16 cellular contexts compared by ENCODE assay signal in the genomic region with DNA sequence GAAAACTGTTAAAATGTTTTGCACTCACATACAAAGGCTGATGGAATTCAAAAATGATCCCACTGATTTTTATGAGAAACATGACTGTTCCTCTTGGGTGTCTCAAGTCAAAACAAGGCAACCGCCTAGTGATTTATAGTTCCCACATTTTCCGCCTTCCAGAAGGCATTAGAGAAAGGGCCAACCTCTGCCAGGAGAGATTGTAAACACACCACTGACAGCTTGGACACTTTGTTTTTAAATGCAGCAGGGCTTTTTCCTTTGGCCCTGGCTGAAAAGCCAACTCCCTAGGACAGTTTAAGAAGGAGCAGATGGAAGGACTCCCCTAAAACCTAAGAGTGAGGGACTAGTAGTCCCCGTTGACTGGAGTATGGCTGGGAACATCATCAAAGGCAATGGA. TPM values are rescaled to one million over a fixed set of nuclear protein-coding genes. Genes with fewer than 3 reads are reported as not detected.
DNase-seq lines count a peak whose midpoint lies in the region; ATAC-seq and TF ChIP-seq lines count a peak whose summit lies in the region.
"Had no signal": no experiment of that assay in that cellular context is flagged by ENCODE, and none has a peak within 500 bp of the region (broad histone marks: within the 10 kb centered on the region; RNA-seq: fewer than 3 reads in every experiment).

No MANE protein-coding gene starts in this region.

- no peak overlapping the region for H3K4me3 ChIP-seq in upper lobe of right lung

- peak overlapping the region in 1 of 3 experiments; percentile 7 for H3K4me3 Mint-ChIP-seq in nephron
- H3K4me3 Mint-ChIP-seq in WTC11 = no peak overlapping the region
- H3K4me3 Mint-ChIP-seq: CD14-positive monocyte, T-helper 17 cell had no signal

- H3K9me3 Mint-ChIP-seq in nephron (no peaks in the 10 kb centered on the region), WTC11 (no peaks in the 10 kb centered on the region)
- H3K9me3 Mint-ChIP-seq: activated naive CD4-positive, alpha-beta T cell treated with anti-CD3 and anti-CD28 coated beads, Interleukin-2, amount 50 U/mL, for 72 hours; CD14-positive monocyte had no signal

- POLR2A ChIA-PET in WTC11 (lab: Charles Lee) = no interaction called here

- H3K36me3 ChIP-seq in upper lobe of right lung = peaks cover 47% of the 10 kb centered on the region

- H3K4me1 ChIP-seq in upper lobe of right lung = peaks cover 23% of the 10 kb centered on the region

- peak overlapping the region; percentile 67 for H3K27ac ChIP-seq in upper lobe of right lung

- DNase-seq in M059J (ENCODE audit: low read depth) (peak; percentile 72), Right ventricle myocardium superior (no peak), upper lobe of right lung (no peak), medulla oblongata (ENCODE audit: extremely low spot score) (no peak), WTC11 (ENCODE audit: low spot score) (no peak)
- no peak for DNase-seq in activated naive CD4-positive, alpha-beta T cell treated with anti-CD3 and anti-CD28 coated beads, Interleukin-2, amount 50 U/mL, for 16 hours
- DNase-seq: activated T-cell treated with anti-CD3 and anti-CD28 coated beads for 4 hours, cerebellar nuclear complex, SHP77, T-helper 17 cell had no signal

- H3K36me3 Mint-ChIP-seq in nephron (ENCODE audit: low read depth) (peaks cover 68% of the 10 kb centered on the region), WTC11 (peaks cover 6% of the 10 kb centered on the region; the same call in 1 of the 2 replicates)

- H3K4me1 Mint-ChIP-seq in nephron = peaks cover 60% of the 10 kb centered on the region
- peaks cover 6% of the 10 kb centered on the region; the same call in 1 of the 2 replicates for H3K4me1 Mint-ChIP-seq in WTC11

- H3K27ac Mint-ChIP-seq in nephron (peak overlapping the region; percentile 72 to 98 (median 91)), WTC11 (no peak overlapping the region)
- H3K27ac Mint-ChIP-seq: activated naive CD4-positive, alpha-beta T cell treated with anti-CD3 and anti-CD28 coated beads, Interleukin-2, amount 50 U/mL, for 72 hours; T-helper 17 cell had no signal

- no peak for TF ChIP-seq CTCF in nephron (IDR thresholded peaks at IDR 0.05; ENCODE audit: unreplicated experiment in 3 of 3)
- TF ChIP-seq CTCF in upper lobe of right lung (IDR thresholded peaks at IDR 0.05) = no peak
- TF ChIP-seq CTCF in WTC11 (IDR thresholded peaks at IDR 0.05) = no peak

- CTCF ChIA-PET in WTC11 (lab: Charles Lee) = interaction anchor here (1.0 kb wide), 1 partner anchor 157 kb away, joined by 4 read pairs; no protein-coding TSS in a partner anchor

- H3K27me3 ChIP-seq in upper lobe of right lung = no peaks in the 10 kb centered on the region

- peak; percentile 68 for ATAC-seq in Right ventricle myocardium superior (ENCODE audit: poor library complexity)
- peak; percentile 24 for ATAC-seq in upper lobe of right lung
- no peak for ATAC-seq in GM21526 (IDR thresholded peaks at IDR 0.05; ENCODE audit: low FRiP score, unreplicated experiment)
- no peak for ATAC-seq in WTC11
- ATAC-seq: activated naive CD4-positive, alpha-beta T cell treated with anti-CD3 and anti-CD28 coated beads, Interleukin-2, amount 50 U/mL, for 72 hours; T-helper 17 cell had no signal

- intact Hi-C loops in Right ventricle myocardium superior (cut with DNase I) = no loop called here
- intact Hi-C loops in upper lobe of right lung (cut with DNase I) = no loop called here

- no peaks in the 10 kb centered on the region for H3K9me3 ChIP-seq in upper lobe of right lung

- H3K27me3 Mint-ChIP-seq in nephron (ENCODE audit: low read depth) = no peaks in the 10 kb centered on the region
- no peaks in the 10 kb centered on the region for H3K27me3 Mint-ChIP-seq in WTC11 (ENCODE audit: low read depth)
- H3K27me3 Mint-ChIP-seq: T-helper 17 cell had no signal

TF ChIP-seq in WTC11, 78 proteins besides CTCF, POLR2A, EP300 and RAD21:
- TF ChIP-seq, protein P1, sequence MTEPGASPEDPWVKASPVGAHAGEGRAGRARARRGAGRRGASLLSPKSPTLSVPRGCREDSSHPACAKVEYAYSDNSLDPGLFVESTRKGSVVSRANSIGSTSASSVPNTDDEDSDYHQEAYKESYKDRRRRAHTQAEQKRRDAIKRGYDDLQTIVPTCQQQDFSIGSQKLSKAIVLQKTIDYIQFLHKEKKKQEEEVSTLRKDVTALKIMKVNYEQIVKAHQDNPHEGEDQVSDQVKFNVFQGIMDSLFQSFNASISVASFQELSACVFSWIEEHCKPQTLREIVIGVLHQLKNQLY (CRISPR knock-in tag; IDR thresholded peaks at IDR 0.05) = no peak

RNA-seq across cellular contexts. Expression of a gene that starts 27.8 kb away (rescaled TPM):
- 7.1 and 14.8 TPM in 2 replicates for total RNA-seq in M059J (2014; rRNA removed; shearing (Covaris generic))
- total RNA-seq in Right ventricle myocardium superior (4.4 TPM), upper lobe of right lung (8.3 TPM), WTC11 (2021) (4.7 to 6.2 TPM (median 5.8 TPM) in 3 replicates)

RNA-seq across cellular contexts. Expression of a gene that starts 37.0 kb away (rescaled TPM):
- total RNA-seq in M059J (2014; rRNA removed; shearing (Covaris generic)) = not detected in 2 replicates
- total RNA-seq in Right ventricle myocardium superior (not detected), upper lobe of right lung (not detected), WTC11 (2021) (not detected in 3 replicates)
- total RNA-seq: activated naive CD4-positive, alpha-beta T cell treated with anti-CD3 and anti-CD28 coated beads, Interleukin-2, amount 50 U/mL, for 72 hours; liver; subcutaneous adipose tissue; T-helper 17 cell had no signal

RNA-seq across cellular contexts. Expression of a gene that starts 45.6 kb away (rescaled TPM):
- not detected in 2 replicates for total RNA-seq in M059J (2014; rRNA removed; shearing (Covaris generic))
- total RNA-seq in Right ventricle myocardium superior (55.4 TPM), upper lobe of right lung (21.6 TPM), WTC11 (2021) (9.7 to 10.4 TPM in 2 of 3 replicates, not detected in the other)
- total RNA-seq: activated naive CD4-positive, alpha-beta T cell treated with anti-CD3 and anti-CD28 coated beads, Interleukin-2, amount 50 U/mL, for 72 hours; liver; subcutaneous adipose tissue; T-helper 17 cell had no signal

RNA-seq across cellular contexts. Expression of a gene that starts 47.6 kb away (rescaled TPM):
- total RNA-seq in M059J (2014; rRNA removed; shearing (Covaris generic)) = 0.02 TPM in 1 of 2 replicates, not detected in the other
- total RNA-seq in Right ventricle myocardium superior = 3.5 TPM
- total RNA-seq in upper lobe of right lung = 1.1 TPM
- total RNA-seq in WTC11 (2021) = not detected in 3 replicates

Comparison
In these comparisons a context has a peak if more than half of its experiments do, and no peak if none do; other contexts are left out.
1. ATAC-seq: peak in Right ventricle myocardium superior (single experiment) and upper lobe of right lung (single experiment); none in GM21526 (single experiment) and WTC11 (single experiment).